Comparison of ENCODE assay signal across 2 cellular contexts in genomic region chr4:85474818-85475630, GRCh38.
TF ChIP-seq lines count a peak whose summit lies in the region.

TSS of gene ARHGAP24 (plus strand) at chr4:85475150.

TF ChIP-seq in IMR-90, 13 proteins besides CTCF, POLR2A, EP300 and RAD21 (continued from another document):
- TF ChIP-seq NFE2L2 (IDR thresholded peaks at IDR 0.05; ENCODE audit: low read depth, low read length): no peak
- peak; percentile 94 for TF ChIP-seq CEBPB (IDR thresholded peaks at IDR 0.05; ENCODE audit: low read depth, low read length)
- TF ChIP-seq USF2 (IDR thresholded peaks at IDR 0.05; ENCODE audit: low read depth, low read length): no peak

TF ChIP-seq in PFSK-1, 5 proteins besides CTCF, POLR2A, EP300 and RAD21 (continued from another document):
- TF ChIP-seq, protein P1, sequence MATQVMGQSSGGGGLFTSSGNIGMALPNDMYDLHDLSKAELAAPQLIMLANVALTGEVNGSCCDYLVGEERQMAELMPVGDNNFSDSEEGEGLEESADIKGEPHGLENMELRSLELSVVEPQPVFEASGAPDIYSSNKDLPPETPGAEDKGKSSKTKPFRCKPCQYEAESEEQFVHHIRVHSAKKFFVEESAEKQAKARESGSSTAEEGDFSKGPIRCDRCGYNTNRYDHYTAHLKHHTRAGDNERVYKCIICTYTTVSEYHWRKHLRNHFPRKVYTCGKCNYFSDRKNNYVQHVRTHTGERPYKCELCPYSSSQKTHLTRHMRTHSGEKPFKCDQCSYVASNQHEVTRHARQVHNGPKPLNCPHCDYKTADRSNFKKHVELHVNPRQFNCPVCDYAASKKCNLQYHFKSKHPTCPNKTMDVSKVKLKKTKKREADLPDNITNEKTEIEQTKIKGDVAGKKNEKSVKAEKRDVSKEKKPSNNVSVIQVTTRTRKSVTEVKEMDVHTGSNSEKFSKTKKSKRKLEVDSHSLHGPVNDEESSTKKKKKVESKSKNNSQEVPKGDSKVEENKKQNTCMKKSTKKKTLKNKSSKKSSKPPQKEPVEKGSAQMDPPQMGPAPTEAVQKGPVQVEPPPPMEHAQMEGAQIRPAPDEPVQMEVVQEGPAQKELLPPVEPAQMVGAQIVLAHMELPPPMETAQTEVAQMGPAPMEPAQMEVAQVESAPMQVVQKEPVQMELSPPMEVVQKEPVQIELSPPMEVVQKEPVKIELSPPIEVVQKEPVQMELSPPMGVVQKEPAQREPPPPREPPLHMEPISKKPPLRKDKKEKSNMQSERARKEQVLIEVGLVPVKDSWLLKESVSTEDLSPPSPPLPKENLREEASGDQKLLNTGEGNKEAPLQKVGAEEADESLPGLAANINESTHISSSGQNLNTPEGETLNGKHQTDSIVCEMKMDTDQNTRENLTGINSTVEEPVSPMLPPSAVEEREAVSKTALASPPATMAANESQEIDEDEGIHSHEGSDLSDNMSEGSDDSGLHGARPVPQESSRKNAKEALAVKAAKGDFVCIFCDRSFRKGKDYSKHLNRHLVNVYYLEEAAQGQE (IDR thresholded peaks at IDR 0.05; ENCODE audit: insufficient read depth in 1 of 2, low read depth in 2 of 2, low read length in 2 of 2): no peak
- TF ChIP-seq POLR2AphosphoS5 (IDR thresholded peaks at IDR 0.05; ENCODE audit: low read depth, low read length) (peak; percentile 56; the same call in 1 of the 2 replicates), FOXP2 (optimal IDR thresholded peaks at IDR 0.05; ENCODE audit: borderline replicate concordance, extremely low read depth, extremely low read length, insufficient read depth) (peak; percentile 49)
